Comparison of ENCODE assay signal across 19 cellular contexts in the genomic region with DNA sequence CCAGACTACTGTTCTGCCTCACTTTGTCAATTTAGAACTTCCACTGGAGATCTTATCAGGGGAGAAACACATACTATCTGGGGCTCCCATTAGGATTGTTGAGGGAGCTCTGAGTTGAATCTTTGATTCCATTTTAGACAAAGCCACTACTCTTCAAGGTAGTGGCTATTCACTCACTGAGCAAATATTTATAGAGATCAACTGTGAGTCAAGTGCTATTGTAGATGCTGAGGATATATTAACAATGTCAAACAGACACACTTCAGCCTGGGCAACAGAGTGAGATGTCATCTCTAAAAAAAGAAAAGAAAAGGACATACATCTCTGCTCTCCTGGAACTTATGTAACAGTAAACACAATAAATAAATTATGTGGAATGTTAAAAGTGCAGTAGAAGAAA.
"Had no signal": no experiment of that assay in that cellular context is flagged by ENCODE, and none has a peak within 500 bp of the region (broad histone marks: within the 10 kb centered on the region; RNA-seq: fewer than 3 reads in every experiment).

No MANE protein-coding gene starts in this region.

- H3K4me1 Mint-ChIP-seq: activated CD4-positive, alpha-beta T cell treated with anti-CD3 and anti-CD28 coated beads, Interleukin-2, amount 10 ng/mL, durations not matched to agents 24 days and 14 days; activated naive CD4-positive, alpha-beta T cell treated with anti-CD3 and anti-CD28 coated beads, Interleukin-2, amount 10 ng/mL, durations not matched to agents 7 days and 5 days; brain; immature natural killer cell; memory B cell; naive B cell; neural crest cell had no signal

- DNase-seq: activated CD4-positive, alpha-beta T cell treated with anti-CD3 and anti-CD28 coated beads, Interleukin-2, amount 10 ng/mL, durations not matched to agents 24 days and 14 days; activated CD8-positive, alpha-beta T cell treated with anti-CD3 and anti-CD28 coated beads for 36 hours; activated effector memory CD4-positive, alpha-beta T cell treated with Interleukin-2 at 50 U/mL for 16 hours; activated naive CD4-positive, alpha-beta T cell treated with anti-CD3 and anti-CD28 coated beads, Interleukin-2, amount 10 ng/mL, durations not matched to agents 7 days and 5 days; activated naive CD8-positive, alpha-beta T cell treated with anti-CD3 and anti-CD28 coated beads, Interleukin-2, amount 50 U/mL, for 24 hours; activated T-cell treated with anti-CD3 and anti-CD28 coated beads, Interleukin-2, amount 50 U/mL, for 48 hours; anterior cingulate cortex; central memory CD4-positive, alpha-beta T cell; dorsolateral prefrontal cortex; immature natural killer cell; naive B cell; retina; stimulated activated CD4-positive, alpha-beta T cell treated with anti-CD3 and anti-CD28 coated beads, Interleukin-2, amount 100 ng/mL, for 24 hours; stimulated activated naive CD8-positive, alpha-beta T cell treated with anti-CD3 and anti-CD28 coated beads, Interleukin-15, Interleukin-2, amounts not matched to agents 100 U/mL and 50 U/mL, for 24 hours; substantia nigra; tibial artery had no signal

- H3K27me3 Mint-ChIP-seq: activated CD8-positive, alpha-beta T cell treated with anti-CD3 and anti-CD28 coated beads for 36 hours; activated naive CD8-positive, alpha-beta T cell treated with anti-CD3 and anti-CD28 coated beads, Interleukin-2, amount 50 U/mL, for 24 hours; memory B cell; naive B cell had no signal

- ATAC-seq: activated CD8-positive, alpha-beta T cell treated with anti-CD3 and anti-CD28 coated beads for 36 hours; activated naive CD8-positive, alpha-beta T cell treated with anti-CD3 and anti-CD28 coated beads, Interleukin-2, amount 50 U/mL, for 24 hours; stimulated activated naive CD8-positive, alpha-beta T cell treated with anti-CD3 and anti-CD28 coated beads, Interleukin-15, Interleukin-2, amounts not matched to agents 100 U/mL and 50 U/mL, for 24 hours had no signal

- H3K36me3 Mint-ChIP-seq: brain had no signal

- H3K4me3 Mint-ChIP-seq: activated CD4-positive, alpha-beta T cell treated with anti-CD3 and anti-CD28 coated beads, Interleukin-2, amount 10 ng/mL, durations not matched to agents 24 days and 14 days; activated CD8-positive, alpha-beta T cell treated with anti-CD3 and anti-CD28 coated beads for 36 hours; activated naive CD4-positive, alpha-beta T cell treated with anti-CD3 and anti-CD28 coated beads, Interleukin-2, amount 10 ng/mL, durations not matched to agents 7 days and 5 days; activated naive CD8-positive, alpha-beta T cell treated with anti-CD3 and anti-CD28 coated beads, Interleukin-2, amount 50 U/mL, for 24 hours; brain; immature natural killer cell; memory B cell; naive B cell; neural crest cell had no signal

- H3K27ac Mint-ChIP-seq: activated CD4-positive, alpha-beta T cell treated with anti-CD3 and anti-CD28 coated beads, Interleukin-2, amount 10 ng/mL, durations not matched to agents 24 days and 14 days; activated CD8-positive, alpha-beta T cell treated with anti-CD3 and anti-CD28 coated beads for 36 hours; activated naive CD4-positive, alpha-beta T cell treated with anti-CD3 and anti-CD28 coated beads, Interleukin-2, amount 10 ng/mL, durations not matched to agents 7 days and 5 days; activated naive CD8-positive, alpha-beta T cell treated with anti-CD3 and anti-CD28 coated beads, Interleukin-2, amount 50 U/mL, for 24 hours; brain; immature natural killer cell; memory B cell had no signal
